Comparison of ENCODE assay signal across 2 cellular contexts in the genomic region with DNA sequence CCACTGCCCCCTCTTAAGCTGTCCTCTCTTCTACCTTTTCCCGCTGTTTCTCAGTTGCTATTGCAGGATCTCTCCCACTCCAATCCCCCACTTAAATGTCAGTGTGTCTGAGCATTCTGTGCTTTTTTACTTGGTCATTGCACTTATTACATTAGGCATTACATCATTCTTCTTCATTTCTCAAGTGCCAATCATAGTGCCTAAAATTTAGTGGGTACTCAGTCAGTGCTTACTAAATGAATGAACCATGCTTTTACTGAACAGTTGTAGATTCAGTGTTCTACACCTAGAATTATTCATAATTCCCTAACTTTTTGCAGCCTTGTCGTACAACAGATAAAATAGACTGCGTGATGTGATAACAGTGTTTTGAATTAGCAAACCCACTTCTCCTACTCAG.
TF ChIP-seq lines count a peak whose summit lies in the region.

No MANE protein-coding gene starts in this region.

TF ChIP-seq in GM12891, 5 proteins besides CTCF, POLR2A, EP300 and RAD21:
- TF ChIP-seq POLR2AphosphoS5 (IDR thresholded peaks at IDR 0.05; ENCODE audit: low read depth, low read length) (no peak), POU2F2 (IDR thresholded peaks at IDR 0.05; ENCODE audit: low read depth, low read length) (no peak), TAF1 (IDR thresholded peaks at IDR 0.05; ENCODE audit: low read depth, low read length) (no peak), SPI1 (IDR thresholded peaks at IDR 0.05; ENCODE audit: low read depth, low read length) (no peak)

TF ChIP-seq in K562, 482 proteins besides CTCF, POLR2A, EP300 and RAD21 (continues in another document):
- TF ChIP-seq BHLHE40 (IDR thresholded peaks at IDR 0.05; ENCODE audit: low read length), result no peak
- TF ChIP-seq, protein P1, sequence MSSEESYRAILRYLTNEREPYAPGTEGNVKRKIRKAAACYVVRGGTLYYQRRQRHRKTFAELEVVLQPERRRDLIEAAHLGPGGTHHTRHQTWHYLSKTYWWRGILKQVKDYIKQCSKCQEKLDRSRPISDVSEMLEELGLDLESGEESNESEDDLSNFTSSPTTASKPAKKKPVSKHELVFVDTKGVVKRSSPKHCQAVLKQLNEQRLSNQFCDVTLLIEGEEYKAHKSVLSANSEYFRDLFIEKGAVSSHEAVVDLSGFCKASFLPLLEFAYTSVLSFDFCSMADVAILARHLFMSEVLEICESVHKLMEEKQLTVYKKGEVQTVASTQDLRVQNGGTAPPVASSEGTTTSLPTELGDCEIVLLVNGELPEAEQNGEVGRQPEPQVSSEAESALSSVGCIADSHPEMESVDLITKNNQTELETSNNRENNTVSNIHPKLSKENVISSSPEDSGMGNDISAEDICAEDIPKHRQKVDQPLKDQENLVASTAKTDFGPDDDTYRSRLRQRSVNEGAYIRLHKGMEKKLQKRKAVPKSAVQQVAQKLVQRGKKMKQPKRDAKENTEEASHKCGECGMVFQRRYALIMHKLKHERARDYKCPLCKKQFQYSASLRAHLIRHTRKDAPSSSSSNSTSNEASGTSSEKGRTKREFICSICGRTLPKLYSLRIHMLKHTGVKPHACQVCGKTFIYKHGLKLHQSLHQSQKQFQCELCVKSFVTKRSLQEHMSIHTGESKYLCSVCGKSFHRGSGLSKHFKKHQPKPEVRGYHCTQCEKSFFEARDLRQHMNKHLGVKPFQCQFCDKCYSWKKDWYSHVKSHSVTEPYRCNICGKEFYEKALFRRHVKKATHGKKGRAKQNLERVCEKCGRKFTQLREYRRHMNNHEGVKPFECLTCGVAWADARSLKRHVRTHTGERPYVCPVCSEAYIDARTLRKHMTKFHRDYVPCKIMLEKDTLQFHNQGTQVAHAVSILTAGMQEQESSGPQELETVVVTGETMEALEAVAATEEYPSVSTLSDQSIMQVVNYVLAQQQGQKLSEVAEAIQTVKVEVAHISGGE (CRISPR knock-in tag; IDR thresholded peaks at IDR 0.05), result no peak
- peak; percentile 87 to 91; a peak in 2 of 4 replicates for TF ChIP-seq TRIM24 (IDR thresholded peaks at IDR 0.05)
- TF ChIP-seq ZNF24 (IDR thresholded peaks at IDR 0.05), result no peak
- TF ChIP-seq ATF7 (IDR thresholded peaks at IDR 0.05), result peak; percentile 87; the same call in 1 of the 2 replicates
- TF ChIP-seq, protein P2, sequence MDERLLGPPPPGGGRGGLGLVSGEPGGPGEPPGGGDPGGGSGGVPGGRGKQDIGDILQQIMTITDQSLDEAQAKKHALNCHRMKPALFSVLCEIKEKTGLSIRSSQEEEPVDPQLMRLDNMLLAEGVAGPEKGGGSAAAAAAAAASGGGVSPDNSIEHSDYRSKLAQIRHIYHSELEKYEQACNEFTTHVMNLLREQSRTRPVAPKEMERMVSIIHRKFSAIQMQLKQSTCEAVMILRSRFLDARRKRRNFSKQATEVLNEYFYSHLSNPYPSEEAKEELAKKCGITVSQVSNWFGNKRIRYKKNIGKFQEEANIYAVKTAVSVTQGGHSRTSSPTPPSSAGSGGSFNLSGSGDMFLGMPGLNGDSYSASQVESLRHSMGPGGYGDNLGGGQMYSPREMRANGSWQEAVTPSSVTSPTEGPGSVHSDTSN (CRISPR knock-in tag; IDR thresholded peaks at IDR 0.05; ENCODE audit: low read depth), result no peak
- TF ChIP-seq, protein P2 (tag; conservative IDR thresholded peaks at IDR 0.05; ENCODE audit: low read depth), result peak; percentile 35; the same call in 1 of the 2 replicates
- TF ChIP-seq ZNF3 (CRISPR knock-in tag; IDR thresholded peaks at IDR 0.05), result no peak
- TF ChIP-seq TEAD4 (IDR thresholded peaks at IDR 0.05; ENCODE audit: low read length), result no peak
- no peak for TF ChIP-seq TEAD4 (CRISPR knock-in tag; IDR thresholded peaks at IDR 0.05; ENCODE audit: borderline replicate concordance)
- TF ChIP-seq SMARCA5 (IDR thresholded peaks at IDR 0.05), result no peak
- TF ChIP-seq CEBPG (CRISPR knock-in tag; IDR thresholded peaks at IDR 0.05), result peak; percentile 80
- TF ChIP-seq CEBPG (tag; conservative IDR thresholded peaks at IDR 0.05 in 1 of 2, IDR thresholded peaks at IDR 0.05 in 1 of 2), result peak; percentile 74 to 93
- no peak for TF ChIP-seq ZNF79 (CRISPR knock-in tag; IDR thresholded peaks at IDR 0.05; ENCODE audit: low read depth)
- TF ChIP-seq CHCHD3 (CRISPR knock-in tag; IDR thresholded peaks at IDR 0.05), result no peak
- TF ChIP-seq OTX1 (CRISPR knock-in tag; IDR thresholded peaks at IDR 0.05), result no peak
- no peak for TF ChIP-seq PHB (CRISPR knock-in tag; IDR thresholded peaks at IDR 0.05)
- TF ChIP-seq, protein P3, sequence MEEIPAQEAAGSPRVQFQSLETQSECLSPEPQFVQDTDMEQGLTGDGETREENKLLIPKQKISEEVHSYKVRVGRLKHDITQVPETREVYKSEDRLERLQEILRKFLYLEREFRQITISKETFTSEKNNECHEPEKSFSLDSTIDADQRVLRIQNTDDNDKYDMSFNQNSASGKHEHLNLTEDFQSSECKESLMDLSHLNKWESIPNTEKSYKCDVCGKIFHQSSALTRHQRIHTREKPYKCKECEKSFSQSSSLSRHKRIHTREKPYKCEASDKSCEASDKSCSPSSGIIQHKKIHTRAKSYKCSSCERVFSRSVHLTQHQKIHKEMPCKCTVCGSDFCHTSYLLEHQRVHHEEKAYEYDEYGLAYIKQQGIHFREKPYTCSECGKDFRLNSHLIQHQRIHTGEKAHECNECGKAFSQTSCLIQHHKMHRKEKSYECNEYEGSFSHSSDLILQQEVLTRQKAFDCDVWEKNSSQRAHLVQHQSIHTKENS (CRISPR knock-in tag; IDR thresholded peaks at IDR 0.05), result no peak
- TF ChIP-seq, protein P4, sequence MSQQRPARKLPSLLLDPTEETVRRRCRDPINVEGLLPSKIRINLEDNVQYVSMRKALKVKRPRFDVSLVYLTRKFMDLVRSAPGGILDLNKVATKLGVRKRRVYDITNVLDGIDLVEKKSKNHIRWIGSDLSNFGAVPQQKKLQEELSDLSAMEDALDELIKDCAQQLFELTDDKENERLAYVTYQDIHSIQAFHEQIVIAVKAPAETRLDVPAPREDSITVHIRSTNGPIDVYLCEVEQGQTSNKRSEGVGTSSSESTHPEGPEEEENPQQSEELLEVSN (IDR thresholded peaks at IDR 0.05; ENCODE audit: borderline replicate concordance in 1 of 2, extremely low read depth in 1 of 2, insufficient read depth in 1 of 2, insufficient read length in 1 of 2, low read depth in 1 of 2, low read length in 1 of 2, poor library complexity in 1 of 2, severe bottlenecking in 1 of 2), result no peak
- peak; percentile 23; the same call in 1 of the 2 replicates for TF ChIP-seq ZSCAN32 (CRISPR knock-in tag; IDR thresholded peaks at IDR 0.05)
- no peak for TF ChIP-seq HIVEP1 (CRISPR knock-in tag; IDR thresholded peaks at IDR 0.05)
- TF ChIP-seq ZKSCAN8 (CRISPR knock-in tag; IDR thresholded peaks at IDR 0.05), result peak; percentile 87
- TF ChIP-seq, protein P5, sequence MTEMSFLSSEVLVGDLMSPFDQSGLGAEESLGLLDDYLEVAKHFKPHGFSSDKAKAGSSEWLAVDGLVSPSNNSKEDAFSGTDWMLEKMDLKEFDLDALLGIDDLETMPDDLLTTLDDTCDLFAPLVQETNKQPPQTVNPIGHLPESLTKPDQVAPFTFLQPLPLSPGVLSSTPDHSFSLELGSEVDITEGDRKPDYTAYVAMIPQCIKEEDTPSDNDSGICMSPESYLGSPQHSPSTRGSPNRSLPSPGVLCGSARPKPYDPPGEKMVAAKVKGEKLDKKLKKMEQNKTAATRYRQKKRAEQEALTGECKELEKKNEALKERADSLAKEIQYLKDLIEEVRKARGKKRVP (CRISPR knock-in tag; IDR thresholded peaks at IDR 0.05), result peak; percentile 80
- no peak for TF ChIP-seq EGR1 (conservative IDR thresholded peaks at IDR 0.05)
- TF ChIP-seq NR1H2 (CRISPR knock-in tag; IDR thresholded peaks at IDR 0.05), result no peak
- no peak for TF ChIP-seq MTA3 (IDR thresholded peaks at IDR 0.05; ENCODE audit: borderline replicate concordance)
- no peak for TF ChIP-seq ZKSCAN1 (IDR thresholded peaks at IDR 0.05; ENCODE audit: low read depth, low read length)
- TF ChIP-seq ZNF696 (CRISPR knock-in tag; conservative IDR thresholded peaks at IDR 0.05), result no peak
- peak; percentile 75; the same call in 1 of the 2 replicates for TF ChIP-seq ZNF584 (CRISPR knock-in tag; IDR thresholded peaks at IDR 0.05; ENCODE audit: low read depth)
- TF ChIP-seq, protein P6, sequence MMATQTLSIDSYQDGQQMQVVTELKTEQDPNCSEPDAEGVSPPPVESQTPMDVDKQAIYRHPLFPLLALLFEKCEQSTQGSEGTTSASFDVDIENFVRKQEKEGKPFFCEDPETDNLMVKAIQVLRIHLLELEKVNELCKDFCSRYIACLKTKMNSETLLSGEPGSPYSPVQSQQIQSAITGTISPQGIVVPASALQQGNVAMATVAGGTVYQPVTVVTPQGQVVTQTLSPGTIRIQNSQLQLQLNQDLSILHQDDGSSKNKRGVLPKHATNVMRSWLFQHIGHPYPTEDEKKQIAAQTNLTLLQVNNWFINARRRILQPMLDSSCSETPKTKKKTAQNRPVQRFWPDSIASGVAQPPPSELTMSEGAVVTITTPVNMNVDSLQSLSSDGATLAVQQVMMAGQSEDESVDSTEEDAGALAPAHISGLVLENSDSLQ (IDR thresholded peaks at IDR 0.05), result peak; percentile 91
- TF ChIP-seq CBFB (CRISPR knock-in tag; IDR thresholded peaks at IDR 0.05), result no peak
- peak; percentile 60; the same call in 1 of the 2 replicates for TF ChIP-seq ZNF589 (CRISPR knock-in tag; IDR thresholded peaks at IDR 0.05; ENCODE audit: low read depth)
- no peak for TF ChIP-seq XRCC3 (IDR thresholded peaks at IDR 0.05)
- TF ChIP-seq JUND (IDR thresholded peaks at IDR 0.05; ENCODE audit: borderline replicate concordance, low read depth, low read length), result no peak
- peak; percentile 24; the same call in 1 of the 3 replicates for TF ChIP-seq JUND (tag; IDR thresholded peaks at IDR 0.05; ENCODE audit: borderline replicate concordance, low read depth, low read length)
- TF ChIP-seq MEIS2 (IDR thresholded peaks at IDR 0.05; ENCODE audit: partially characterized antibody), result peak; percentile 57
- no peak for TF ChIP-seq NR2C2 (CRISPR knock-in tag; IDR thresholded peaks at IDR 0.05)
- TF ChIP-seq NR2C2 (tag; IDR thresholded peaks at IDR 0.05), result peak; percentile 26; the same call in 1 of the 2 replicates
